Comparison of ENCODE assay signal across 8 cellular contexts in genomic region chr11:86041975-86042378, GRCh38. TPM values are rescaled to one million over a fixed set of nuclear protein-coding genes. Genes with fewer than 3 reads are reported as not detected.
A peak's percentile ranks its signal among the peaks of the same experiment; 100 is the strongest.
DNase-seq lines count a peak whose midpoint lies in the region; TF ChIP-seq lines count a peak whose summit lies in the region.

No MANE protein-coding gene starts in this region.

- H3K36me3 ChIP-seq in HEK293 (ENCODE audit: control insufficient read depth in 2 of 2, insufficient read depth in 1 of 2, low read length in 2 of 2) (no peaks in the 10 kb centered on the region), MM.1S (replicated peaks; ENCODE audit: insufficient read depth, low read length) (no peaks in the 10 kb centered on the region), breast epithelium (no peaks in the 10 kb centered on the region), smooth muscle cell (ENCODE audit: low read depth) (no peaks in the 10 kb centered on the region)

- H3K79me2 ChIP-seq in MM.1S (ENCODE audit: low read length), result peaks cover 95% of the 10 kb centered on the region
- H3K79me2 ChIP-seq in smooth muscle cell (ENCODE audit: low read depth), result peaks cover 98% of the 10 kb centered on the region

- H3K4me1 ChIP-seq in HEK293 (ENCODE audit: control insufficient read depth, insufficient read depth, low read length) (0 out of 2 replicates have a peak, but pooled peaks cover 2% of the 10 kb centered on the region), MM.1S (ENCODE audit: low read length) (peaks cover 12% of the 10 kb centered on the region), breast epithelium (peaks cover 0 to 13% of the 10 kb centered on the region in 2 donors), smooth muscle cell (ENCODE audit: low read depth) (peaks cover 30% of the 10 kb centered on the region)

- H3K27ac ChIP-seq in HEK293 (ENCODE audit: extremely low read depth, low read depth, low read length) (no peak overlapping the region), MM.1S (ENCODE audit: low read length) (no peak overlapping the region), breast epithelium (peak overlapping the region; percentile 16 to 44), smooth muscle cell (ENCODE audit: low read depth) (peak overlapping the region; percentile 47)

- H4K20me1 ChIP-seq in MM.1S (ENCODE audit: insufficient read depth, low read length) (peaks cover 50% of the 10 kb centered on the region), smooth muscle cell (ENCODE audit: low read depth) (peaks cover 97% of the 10 kb centered on the region)

- no peak for TF ChIP-seq POLR2A in breast epithelium (IDR thresholded peaks at IDR 0.05)

- H2AFZ ChIP-seq in MM.1S (ENCODE audit: low read length), result no peak overlapping the region
- H2AFZ ChIP-seq in smooth muscle cell (ENCODE audit: low read depth), result no peak overlapping the region

- H3K9me2 ChIP-seq in MM.1S (replicated peaks; ENCODE audit: insufficient read depth, low read length), result no peaks in the 10 kb centered on the region

- intact Hi-C loops in breast epithelium (cut with DNase I; ENCODE audit: low total_unique reads), result no loop called here

- no peak overlapping the region for H3K4me3 ChIP-seq in HEK293 (ENCODE audit: low read depth, low read length)
- H3K4me3 ChIP-seq in MM.1S (ENCODE audit: low read length), result no peak overlapping the region
- H3K4me3 ChIP-seq in breast epithelium, result peak overlapping the region; percentile 12 to 51 (median 23)
- H3K4me3 ChIP-seq in smooth muscle cell, result peak overlapping the region; percentile 14

- peaks cover 15% of the 10 kb centered on the region for H3F3A ChIP-seq in MM.1S (ENCODE audit: insufficient read depth, low read length)
- peaks cover 15% of the 10 kb centered on the region for H3F3A ChIP-seq in smooth muscle cell (ENCODE audit: low read depth)

- H3K9me3 ChIP-seq in HEK293 (ENCODE audit: control insufficient read depth, insufficient read depth, low read depth, low read length) (no peaks in the 10 kb centered on the region), MM.1S (replicated peaks; ENCODE audit: insufficient read depth, low read length) (no peaks in the 10 kb centered on the region), breast epithelium (no peaks in the 10 kb centered on the region), smooth muscle cell (replicated peaks; ENCODE audit: low read depth) (no peaks in the 10 kb centered on the region)

- 6% methylated on average over 2 of the region's 2 CpGs for WGBS in smooth muscle cell (ENCODE audit: low lambda C conversion rate)

- POLR2A ChIA-PET in HEK293 (lab: Yijun Ruan, JAX), result interaction anchor here (1.3 kb wide), 1 partner anchor 203 kb away, joined by 4 read pairs; no protein-coding TSS in a partner anchor

- H3K9ac ChIP-seq in MM.1S (ENCODE audit: low read length) (no peak overlapping the region), smooth muscle cell (ENCODE audit: low read depth) (peak overlapping the region; percentile 21)

- TF ChIP-seq CTCF in HEK293 (tag by site-specific recombination; IDR thresholded peaks at IDR 0.05) (0 out of 2 replicates have a peak, but pooled peaks have one; percentile 25), MM.1S (IDR thresholded peaks at IDR 0.05; ENCODE audit: low read length) (peak; percentile 90), breast epithelium (IDR thresholded peaks at IDR 0.05) (peak; percentile 92 to 99 (median 97)), smooth muscle cell (IDR thresholded peaks at IDR 0.05; ENCODE audit: borderline replicate concordance, insufficient read depth, poor library complexity, severe bottlenecking) (peak; percentile 90)

- no peaks in the 10 kb centered on the region for H3K27me3 ChIP-seq in MM.1S (replicated peaks; ENCODE audit: insufficient read depth, low read length)
- H3K27me3 ChIP-seq in breast epithelium, result no peaks in the 10 kb centered on the region
- no peaks in the 10 kb centered on the region for H3K27me3 ChIP-seq in smooth muscle cell (ENCODE audit: low read depth)

- no peak overlapping the region for H3K4me2 ChIP-seq in MM.1S (ENCODE audit: low read depth, low read length)
- H3K4me2 ChIP-seq in smooth muscle cell, result peak overlapping the region; percentile 60

- peak; percentile 22 for DNase-seq in 8988T
- DNase-seq in GDM1 (lab: John Stamatoyannopoulos, UW), result peak; percentile 65
- peak; percentile 84 for DNase-seq in MM.1S
- DNase-seq in SIG-M5 treated with dmso at 0.1 percent for 504 hours (lab: John Stamatoyannopoulos, UW; ENCODE audit: unreplicated experiment), result peak; percentile 74
- DNase-seq in breast epithelium (ENCODE audit: low spot score in 2 of 2), result peak in 1 of 2 donors; percentile 79
- peak; percentile 73 for DNase-seq in iPS-NIHi7 (ENCODE audit: extremely low spot score)
- no peak for DNase-seq in smooth muscle cell (lab: John Stamatoyannopoulos, UW; ENCODE audit: unreplicated experiment)

- CTCF ChIA-PET in HEK293 (lab: Yijun Ruan, JAX), result interaction anchor here (0.6 to 5.7 kb wide), 39 partner anchors 9 to 1410 kb away, joined by 3 to 45 read pairs (median 3); no protein-coding TSS in a partner anchor

TF ChIP-seq in HEK293, 187 proteins besides CTCF, POLR2A, EP300 and RAD21:
- TF ChIP-seq PRDM1 (tag by site-specific recombination; IDR thresholded peaks at IDR 0.05) (0 out of 2 replicates have a peak, but pooled peaks have one; percentile 7), SP7 (tag by site-specific recombination; IDR thresholded peaks at IDR 0.05) (no peak), KLF8 (tag by site-specific recombination; IDR thresholded peaks at IDR 0.05) (no peak), ZBTB17 (tag by site-specific recombination; IDR thresholded peaks at IDR 0.05) (peak; percentile 67), ZBTB44 (tag by site-specific recombination; IDR thresholded peaks at IDR 0.05) (0 out of 2 replicates have a peak, but pooled peaks have one; percentile 16), ZNF394 (tag by site-specific recombination; IDR thresholded peaks at IDR 0.05; ENCODE audit: borderline replicate concordance) (no peak), ZNF654 (tag by site-specific recombination; IDR thresholded peaks at IDR 0.05; ENCODE audit: low read depth) (peak; percentile 49), ZNF660 (tag by site-specific recombination; IDR thresholded peaks at IDR 0.05) (peak; percentile 52; the same call in 1 of the 2 replicates)

RNA-seq across cellular contexts. Expression of gene PICALM, which starts 26.9 kb away (rescaled TPM):
- total RNA-seq in breast epithelium (100 to 1,000 TPM; 327 to 336 (median 328) TPM), smooth muscle cell (420 and 421 TPM in 2 replicates)
- 72.9 and 75.4 TPM in 2 replicates for polyA plus RNA-seq in smooth muscle cell

Comparison
In these comparisons a context has a peak if more than half of its experiments do, and no peak if none do; other contexts are left out.
1. H3K27ac ChIP-seq: peak in breast epithelium (2 of 2) and smooth muscle cell (single experiment); none in HEK293 (single experiment) and MM.1S (single experiment).
2. H3K4me3 ChIP-seq: peak in breast epithelium (3 of 3) and smooth muscle cell (single experiment); none in HEK293 (single experiment) and MM.1S (single experiment).
3. CTCF ChIP-seq: peak in every context shown above with its lines; median percentile 97 in breast epithelium; 90 in MM.1S; 90 in smooth muscle cell; 25 in HEK293.